8 cellular contexts compared by ENCODE assay signal in genomic region chr19:47257411-47258169, GRCh38. TPM values are rescaled to one million over a fixed set of nuclear protein-coding genes. Genes with fewer than 3 reads are reported as not detected.
DNase-seq lines count a peak whose midpoint lies in the region; ATAC-seq and TF ChIP-seq lines count a peak whose summit lies in the region.

No MANE protein-coding gene starts in this region.

- H3F3A ChIP-seq in GM23338 (replicated peaks; ENCODE audit: low read depth) = peaks cover 14% of the 10 kb centered on the region; the same call in 1 of the 2 replicates

- no peak overlapping the region for H2AFZ ChIP-seq in GM23338

- H3K4me1 Mint-ChIP-seq in GM23338 = peaks cover 16% of the 10 kb centered on the region

- H3K36me3 ChIP-seq in GM23338 (ENCODE audit: insufficient read depth) (peaks cover 8% of the 10 kb centered on the region), prostate gland (peaks cover 5 to 19% of the 10 kb centered on the region in 2 donors)

- H3K36me3 Mint-ChIP-seq in GM23338 (ENCODE audit: low read depth) = peaks cover 43% of the 10 kb centered on the region

- H3K27me3 ChIP-seq in GM23338 (ENCODE audit: insufficient read depth) (no peaks in the 10 kb centered on the region), prostate gland (replicated peaks; ENCODE audit: insufficient read depth) (no peaks in the 10 kb centered on the region)

- H4K20me1 ChIP-seq in GM23338 (replicated peaks; ENCODE audit: insufficient read depth) = no peaks in the 10 kb centered on the region; the same call in 1 of the 2 replicates

- peak overlapping the region; percentile 54 for H3K4me3 ChIP-seq in GM23338
- H3K4me3 ChIP-seq in fibroblast of mammary gland (ENCODE audit: control insufficient read depth, low read depth, low read length) = peak overlapping the region; percentile 58
- peak overlapping the region; percentile 44 to 58 for H3K4me3 ChIP-seq in prostate gland

- peak overlapping the region; percentile 97 for H3K27ac Mint-ChIP-seq in GM23338

- peak; percentile 83 for TF ChIP-seq POLR2A in prostate gland (IDR thresholded peaks at IDR 0.05)

- peak overlapping the region; percentile 88 for H3K4me3 Mint-ChIP-seq in GM23338

- whole genome bisulfite sequencing in prostate gland = 3% methylated on average over 29 of the region's 29 CpGs

- in situ Hi-C loops in GM13977 (cut with MboI; ENCODE audit: low pct_unique_long_range_greater_than_20kb, low sequenced_read_pairs, unreplicated experiment) = no loop called here

- H3K9me3 Mint-ChIP-seq in GM23338 = no peaks in the 10 kb centered on the region; the same call in 1 of the 3 replicates

- H3K9me3 ChIP-seq in prostate gland = no peaks in the 10 kb centered on the region

- H3K79me2 ChIP-seq in GM23338 (replicated peaks; ENCODE audit: insufficient read depth) = peaks cover 15% of the 10 kb centered on the region

- ATAC-seq in GM23338 (peak; percentile 63), SK-N-SH treated with all-trans-retinoic acid at 6 μM for 48 hours (peak; percentile 63)

- TF ChIP-seq CTCF in GM23338 (conservative IDR thresholded peaks at IDR 0.05; ENCODE audit: low read depth in 2 of 2) (no peak), fibroblast of mammary gland (conservative IDR thresholded peaks at IDR 0.05; ENCODE audit: control insufficient read depth, insufficient read depth, low read depth, low read length) (no peak), prostate gland (IDR thresholded peaks at IDR 0.05) (peak in 2 of 4 experiments; percentile 1 to 3), GM13977 (IDR thresholded peaks at IDR 0.05; ENCODE audit: extremely low read depth, insufficient read depth, missing control alignments) (no peak)

- peak overlapping the region; percentile 82 for H3K4me2 ChIP-seq in GM23338

- H3K27me3 Mint-ChIP-seq in GM23338 (ENCODE audit: insufficient read depth, low read depth, poor library complexity) = peaks cover 12% of the 10 kb centered on the region

- intact Hi-C loops in prostate gland (cut with DNase I) = no loop called here

- peaks cover 10% of the 10 kb centered on the region; the same call in 1 of the 2 replicates for H3K4me1 ChIP-seq in GM23338 (ENCODE audit: insufficient read depth)
- H3K4me1 ChIP-seq in prostate gland (replicated peaks) = no peaks in the 10 kb centered on the region

- H3K27ac ChIP-seq in GM23338 (ENCODE audit: low read depth) (peak overlapping the region; percentile 92), prostate gland (peak overlapping the region; percentile 92 to 94)

- H3K9me2 ChIP-seq in GM23338 (ENCODE audit: insufficient read depth) = no peaks in the 10 kb centered on the region

- DNase-seq in GM23338 (ENCODE audit: low spot score) (peak; percentile 92), fibroblast of mammary gland (ENCODE audit: low read depth) (no peak), prostate gland (ENCODE audit: low spot score) (peak; percentile 43), GM13977 (ENCODE audit: low spot score) (no peak), foreskin melanocyte (no peak), NCI-H82 treated with DMSO at 0.1 percent for 48 hours (lab: John Stamatoyannopoulos, UW; ENCODE audit: unreplicated experiment) (no peak), middle frontal gyrus (ENCODE audit: extremely low spot score, low spot score) (no peak)

TF ChIP-seq in GM23338, 12 proteins besides CTCF, POLR2A, EP300 and RAD21:
- TF ChIP-seq NANOG (IDR thresholded peaks at IDR 0.05; ENCODE audit: borderline replicate concordance) = no peak
- TF ChIP-seq POLR2AphosphoS5 (IDR thresholded peaks at IDR 0.05; ENCODE audit: low read depth) = peak; percentile 64

TF ChIP-seq in SK-N-SH treated with all-trans-retinoic acid at 6 μM for 48 hours, 23 proteins besides CTCF, POLR2A, EP300 and RAD21:
- TF ChIP-seq ZNF8 (CRISPR knock-in tag; IDR thresholded peaks at IDR 0.05) (no peak), TSHZ2 (CRISPR knock-in tag; IDR thresholded peaks at IDR 0.05) (no peak), RARB (CRISPR knock-in tag; IDR thresholded peaks at IDR 0.05) (peak; percentile 55; the same call in 1 of the 2 replicates)

RNA-seq across cellular contexts. Expression of gene CCDC9, which starts 1.3 kb away (rescaled TPM):
- total RNA-seq in GM23338 (2014; rRNA removed; shearing (Covaris generic)) = 14.5 and 17.3 TPM in 2 replicates
- polyA plus RNA-seq in GM23338 (2016; fragmentation: Nextera tagmentation; extraction: Ambion mirVana) = 15.0 and 15.3 TPM in 2 replicates
- total RNA-seq in prostate gland = 10 to 100 TPM; 27.9 to 48.7 TPM

RNA-seq across cellular contexts. Expression of gene INAFM1, which starts 17.1 kb away (rescaled TPM):
- total RNA-seq in GM23338 (2014; rRNA removed; shearing (Covaris generic)) = 1.7 and 2.9 TPM in 2 replicates
- polyA plus RNA-seq in GM23338 (2016; fragmentation: Nextera tagmentation; extraction: Ambion mirVana) = 10.2 and 12.7 TPM in 2 replicates
- 10 to 100 TPM; 11.4 to 30.2 TPM for total RNA-seq in prostate gland

RNA-seq across cellular contexts. Expression of gene BBC3, which starts 26.6 kb away (rescaled TPM):
- 27.8 and 31.9 TPM in 2 replicates for total RNA-seq in GM23338 (2014; rRNA removed; shearing (Covaris generic))
- polyA plus RNA-seq in GM23338 (2016; fragmentation: Nextera tagmentation; extraction: Ambion mirVana) = 23.4 and 25.8 TPM in 2 replicates
- 10 to 100 TPM; 11.1 to 12.8 TPM for total RNA-seq in prostate gland

RNA-seq across cellular contexts. Expression of gene C5AR1, which starts 52.1 kb away (rescaled TPM):
- 0.58 TPM in 1 of 2 replicates, not detected in the other for total RNA-seq in GM23338 (2014; rRNA removed; shearing (Covaris generic))
- 0.08 TPM in 1 of 2 replicates, not detected in the other for polyA plus RNA-seq in GM23338 (2016; fragmentation: Nextera tagmentation; extraction: Ambion mirVana)
- 1 to 10 TPM; 1.6 to 4.6 TPM for total RNA-seq in prostate gland

Comparison
In these comparisons a context has a peak if more than half of its experiments do, and no peak if none do; other contexts are left out.
1. DNase-seq: peak in GM23338 (single experiment) and prostate gland (single experiment); none in fibroblast of mammary gland (single experiment), GM13977 (single experiment), foreskin melanocyte (single experiment), NCI-H82 treated with DMSO at 0.1 percent for 48 hours (single experiment) and middle frontal gyrus (single experiment).
2. Peak in every context shown above with its lines, with median percentiles within 50 percentile points of each other: H3K4me3 ChIP-seq.